Comparison of ENCODE assay signal across 20 cellular contexts in the genomic region with DNA sequence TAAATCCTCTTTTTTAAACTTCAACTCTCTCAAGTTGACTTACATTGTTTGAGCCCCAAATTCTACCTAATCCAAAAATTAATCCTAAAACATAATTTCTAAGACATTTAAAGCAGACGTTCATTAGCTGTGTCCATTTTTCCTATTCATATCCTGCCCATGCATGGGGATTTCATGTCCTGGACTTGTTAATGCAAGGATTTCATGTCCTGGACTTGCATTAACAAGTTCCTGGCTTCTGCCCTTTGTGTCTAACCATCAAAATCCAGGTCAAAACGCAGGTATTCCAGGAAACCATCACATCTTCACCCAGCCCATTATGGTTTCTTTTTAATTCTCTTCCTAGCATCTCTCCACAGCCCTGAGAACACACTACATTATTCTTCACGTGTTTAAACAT.
A peak's percentile ranks its signal among the peaks of the same experiment; 100 is the strongest.
DNase-seq lines count a peak whose midpoint lies in the region; FAIRE-seq and TF ChIP-seq lines count a peak whose summit lies in the region.
"Had no signal": no experiment of that assay in that cellular context is flagged by ENCODE, and none has a peak within 500 bp of the region (broad histone marks: within the 10 kb centered on the region; RNA-seq: fewer than 3 reads in every experiment).

No MANE protein-coding gene starts in this region.

- H3K4me3 ChIP-seq in mammary epithelial cell (replicated peaks in 1 of 3; ENCODE audit: insufficient read depth in 1 of 3, low read depth in 2 of 3, low read length in 3 of 3) (no peak overlapping the region), epithelial cell of esophagus (ENCODE audit: low read length) (no peak overlapping the region), keratinocyte (ENCODE audit: control insufficient read depth in 2 of 3, extremely low read depth in 1 of 3, insufficient read depth in 2 of 3, low read depth in 1 of 3, low read length in 3 of 3) (no peak overlapping the region)
- H3K4me3 ChIP-seq: A549, GM12878, GM23248 had no signal

- H3K4ac ChIP-seq in H9 (ENCODE audit: low read depth, low read length): no peak overlapping the region

- DNase-seq in mammary epithelial cell (peak; percentile 81), epithelial cell of esophagus (ENCODE audit: low read depth) (peak; percentile 77), keratinocyte (ENCODE audit: low read depth, low spot score) (no peak), activated T-cell treated with anti-CD3 and anti-CD28 coated beads for 4 hours (no peak), H9 (no peak)
- DNase-seq in activated CD4-positive, alpha-beta memory T cell treated with anti-CD3 and anti-CD28 coated beads, Interleukin-2, amount 10 ng/mL, durations not matched to agents 7 days and 5 days: no peak
- DNase-seq: 8988T; C1 segment of cervical spinal cord; Calu3; CD4-positive, alpha-beta memory T cell; COR-L47; DMS153; EL; GDM1; GM23248; H7 had no signal

- no peak overlapping the region for H3T11ph ChIP-seq in H9 (ENCODE audit: low read length)

- H4K20me1 ChIP-seq in mammary epithelial cell (ENCODE audit: insufficient read depth, low read length): no peaks in the 10 kb centered on the region
- H4K20me1 ChIP-seq in keratinocyte (ENCODE audit: control insufficient read depth, extremely low read depth, insufficient read depth, low read length): no peaks in the 10 kb centered on the region
- H4K20me1 ChIP-seq in H9 (ENCODE audit: control insufficient read depth, insufficient read depth, insufficient read length): no peaks in the 10 kb centered on the region

- H3K14ac ChIP-seq in H9 (ENCODE audit: insufficient read depth, low read length): no peak overlapping the region

- H4K8ac ChIP-seq in H9 (replicated peaks; ENCODE audit: insufficient read length, low read depth, low read length): no peak overlapping the region

- no peaks in the 10 kb centered on the region for H3K23me2 ChIP-seq in H9 (ENCODE audit: insufficient read length, low read depth, low read length, poor library complexity, severe bottlenecking)

- H3K9ac ChIP-seq in mammary epithelial cell (ENCODE audit: insufficient read depth, low read length): no peak overlapping the region
- H3K9ac ChIP-seq in keratinocyte (ENCODE audit: control insufficient read depth, extremely low read depth, insufficient read depth, low read length): no peak overlapping the region
- H3K9ac ChIP-seq in H9 (ENCODE audit: extremely low read depth, insufficient read length, low read length): no peak overlapping the region
- H3K9ac ChIP-seq: GM23248 had no signal

- in situ Hi-C loops in mammary epithelial cell (cut with MboI; ENCODE audit: low sequenced_read_pairs in 2 of 2): no loop called here

- H3K4me1 ChIP-seq in mammary epithelial cell (ENCODE audit: insufficient read depth, low read length): peaks cover 15% of the 10 kb centered on the region
- H3K4me1 ChIP-seq in keratinocyte (ENCODE audit: control insufficient read depth, extremely low read depth, insufficient read depth, low read length): peaks cover 10% of the 10 kb centered on the region
- H3K4me1 ChIP-seq in H9 (ENCODE audit: insufficient read depth, low read length): peaks cover 3% of the 10 kb centered on the region; the same call in 1 of the 2 replicates
- H3K4me1 ChIP-seq: A549 had no signal

- no peak overlapping the region for H3K56ac ChIP-seq in H9 (ENCODE audit: insufficient read length, low read depth, low read length)

- peak overlapping the region; percentile 56 for H3K27ac ChIP-seq in mammary epithelial cell (ENCODE audit: insufficient read depth, low read depth, low read length)
- H3K27ac ChIP-seq in keratinocyte (ENCODE audit: control insufficient read depth, insufficient read depth, low read length): no peak overlapping the region
- H3K27ac ChIP-seq in H9 (ENCODE audit: insufficient read length, low read depth, low read length): no peak overlapping the region
- H3K27ac ChIP-seq: A549, GM23248 had no signal

- no peak overlapping the region for H3K23ac ChIP-seq in H9 (ENCODE audit: insufficient read length, low read depth, low read length)

- H2BK20ac ChIP-seq in H9 (ENCODE audit: low read depth, low read length, poor library complexity, severe bottlenecking): no peak overlapping the region

- no peak for TF ChIP-seq CTCF in mammary epithelial cell (conservative IDR thresholded peaks at IDR 0.05 in 1 of 2, IDR thresholded peaks at IDR 0.05 in 1 of 2; ENCODE audit: extremely low read depth in 1 of 2, insufficient read depth in 1 of 2, low read depth in 1 of 2, low read length in 2 of 2)
- no peak for TF ChIP-seq CTCF in epithelial cell of esophagus (IDR thresholded peaks at IDR 0.05; ENCODE audit: insufficient read depth, low read depth, low read length, missing control alignments)
- TF ChIP-seq CTCF in keratinocyte (optimal IDR thresholded peaks at IDR 0.05 in 1 of 3, IDR thresholded peaks at IDR 0.05 in 1 of 3, conservative IDR thresholded peaks at IDR 0.05 in 1 of 3; ENCODE audit: extremely low read depth in 1 of 3, insufficient read depth in 2 of 3, low read length in 3 of 3): no peak
- TF ChIP-seq CTCF in H9 (conservative IDR thresholded peaks at IDR 0.05): no peak

- dilution Hi-C loops in mammary epithelial cell (cut with HindIII; ENCODE audit: low sequenced_read_pairs) (no loop called here), keratinocyte (cut with MboI; ENCODE audit: extremely low pct_ligation_motif_present, low sequenced_read_pairs) (no loop called here)

- H3K27ac Mint-ChIP-seq in H9: no peak overlapping the region
- no peak overlapping the region for H3K27ac Mint-ChIP-seq in activated CD4-positive, alpha-beta memory T cell treated with anti-CD3 and anti-CD28 coated beads, Interleukin-2, amount 10 ng/mL, durations not matched to agents 7 days and 5 days
- H3K27ac Mint-ChIP-seq: CD4-positive, alpha-beta memory T cell had no signal

- H2BK120ac ChIP-seq in H9 (ENCODE audit: low read depth, low read length, poor library complexity, severe bottlenecking): no peak overlapping the region

- peaks cover 18 to 24% of the 10 kb centered on the region in 2 experiments for H3K4me1 Mint-ChIP-seq in H9
- no peaks in the 10 kb centered on the region for H3K4me1 Mint-ChIP-seq in activated CD4-positive, alpha-beta memory T cell treated with anti-CD3 and anti-CD28 coated beads, Interleukin-2, amount 10 ng/mL, durations not matched to agents 7 days and 5 days

- H3K9me3 ChIP-seq in mammary epithelial cell (replicated peaks; ENCODE audit: insufficient read depth, low read length) (no peaks in the 10 kb centered on the region), keratinocyte (ENCODE audit: control insufficient read depth, low read depth, low read length) (no peaks in the 10 kb centered on the region), H9 (ENCODE audit: control insufficient read depth, low read depth, low read length) (no peaks in the 10 kb centered on the region)
- H3K9me3 ChIP-seq: A549 had no signal

- H2AFZ ChIP-seq in mammary epithelial cell (ENCODE audit: low read depth, low read length): peak overlapping the region; percentile 78
- H2AFZ ChIP-seq in keratinocyte (ENCODE audit: control insufficient read depth, low read length): no peak overlapping the region
- H2AFZ ChIP-seq in H9 (ENCODE audit: low read length): no peak overlapping the region
- H2AFZ ChIP-seq: GM23248 had no signal

- intact Hi-C loops in mammary epithelial cell (cut with micrococcal nuclease): no loop called here

- CTCF ChIA-PET in mammary epithelial cell (lab: Charles Lee; ENCODE audit: low non-redundant PET): no interaction called here
- CTCF ChIA-PET in activated CD4-positive, alpha-beta memory T cell treated with anti-CD3 and anti-CD28 coated beads, Interleukin-2, amount 10 ng/mL, durations not matched to agents 7 days and 5 days (lab: Charles Lee): no interaction called here

- H3K79me2 ChIP-seq in mammary epithelial cell (ENCODE audit: insufficient read depth, low read length) (no peaks in the 10 kb centered on the region), keratinocyte (ENCODE audit: control insufficient read depth, insufficient read depth, low read length) (no peaks in the 10 kb centered on the region), H9 (ENCODE audit: insufficient read depth, low read length) (no peaks in the 10 kb centered on the region)

- POLR2A ChIA-PET in activated CD4-positive, alpha-beta memory T cell treated with anti-CD3 and anti-CD28 coated beads, Interleukin-2, amount 10 ng/mL, durations not matched to agents 7 days and 5 days (lab: Charles Lee): no interaction called here

- no peaks in the 10 kb centered on the region for H3K36me3 Mint-ChIP-seq in H9 (ENCODE audit: insufficient read depth in 1 of 3, low read depth in 3 of 3)
- no peaks in the 10 kb centered on the region for H3K36me3 Mint-ChIP-seq in activated CD4-positive, alpha-beta memory T cell treated with anti-CD3 and anti-CD28 coated beads, Interleukin-2, amount 10 ng/mL, durations not matched to agents 7 days and 5 days (ENCODE audit: low read depth)

- no peaks in the 10 kb centered on the region for H3K9me3 Mint-ChIP-seq in H9
- H3K9me3 Mint-ChIP-seq in activated CD4-positive, alpha-beta memory T cell treated with anti-CD3 and anti-CD28 coated beads, Interleukin-2, amount 10 ng/mL, durations not matched to agents 7 days and 5 days: peaks cover 3% of the 10 kb centered on the region

- H3K4me2 ChIP-seq in mammary epithelial cell (ENCODE audit: insufficient read depth, low read depth, low read length) (peak overlapping the region; percentile 38), keratinocyte (ENCODE audit: control insufficient read depth, extremely low read depth, insufficient read depth, low read depth, low read length) (no peak overlapping the region), H9 (ENCODE audit: insufficient read depth, insufficient read length, low read length) (no peak overlapping the region)
- H3K4me2 ChIP-seq: A549 had no signal

- H2AK5ac ChIP-seq in H9 (ENCODE audit: insufficient read length, low read length): no peak overlapping the region

- no peak overlapping the region for H4K91ac ChIP-seq in H9 (ENCODE audit: insufficient read length, low read depth, low read length)

- no peaks in the 10 kb centered on the region for H3K9me1 ChIP-seq in keratinocyte (ENCODE audit: control insufficient read depth, extremely low read depth, insufficient read depth, low read length)

- H2BK15ac ChIP-seq in H9 (ENCODE audit: low read depth, low read length): no peak overlapping the region

- WGBS in mammary epithelial cell (ENCODE audit: low coverage, missing lambda C conversion rate): 11% methylated on average over 3 of the region's 3 CpGs
- no CpG with 5 or more reads among the region's 3 CpGs for WGBS in H9 (ENCODE audit: extremely low coverage, insufficient read length, low lambda C conversion rate)

- no TSS peak for BruUV-seq in mammary epithelial cell (replicated peaks; lab: Mats Ljungman, UMichigan)

- H3K36me3 ChIP-seq in mammary epithelial cell (ENCODE audit: insufficient read depth, low read length) (no peaks in the 10 kb centered on the region), keratinocyte (ENCODE audit: control insufficient read depth in 2 of 2, extremely low read depth in 1 of 2, insufficient read depth in 2 of 2, low read length in 2 of 2) (no peaks in the 10 kb centered on the region)

- H3K4me3 Mint-ChIP-seq in H9: no peak overlapping the region
- H3K4me3 Mint-ChIP-seq in activated CD4-positive, alpha-beta memory T cell treated with anti-CD3 and anti-CD28 coated beads, Interleukin-2, amount 10 ng/mL, durations not matched to agents 7 days and 5 days: no peak overlapping the region
- H3K4me3 Mint-ChIP-seq: CD4-positive, alpha-beta memory T cell had no signal

- no peak overlapping the region for H4K5ac ChIP-seq in H9 (ENCODE audit: insufficient read length, low read depth, low read length)

- H2BK5ac ChIP-seq in H9 (ENCODE audit: insufficient read length, low read length): no peak overlapping the region

- no peaks in the 10 kb centered on the region for H3K79me1 ChIP-seq in H9 (ENCODE audit: insufficient read depth, low read depth, low read length, poor library complexity, severe bottlenecking)

- no peaks in the 10 kb centered on the region for H3K27me3 ChIP-seq in mammary epithelial cell (ENCODE audit: insufficient read depth, low read length)
- H3K27me3 ChIP-seq in keratinocyte (ENCODE audit: control insufficient read depth, extremely low read depth, insufficient read depth, low read length): no peaks in the 10 kb centered on the region
- no peaks in the 10 kb centered on the region for H3K27me3 ChIP-seq in H9 (ENCODE audit: insufficient read depth, low read length)

- no peak overlapping the region for H2BK12ac ChIP-seq in H9 (ENCODE audit: insufficient read length, low read depth, low read length)

- no peak overlapping the region for H3K18ac ChIP-seq in H9 (ENCODE audit: insufficient read length, low read depth, low read length)

- no peaks in the 10 kb centered on the region for H3K27me3 Mint-ChIP-seq in H9 (ENCODE audit: low read depth)
- no peaks in the 10 kb centered on the region for H3K27me3 Mint-ChIP-seq in activated CD4-positive, alpha-beta memory T cell treated with anti-CD3 and anti-CD28 coated beads, Interleukin-2, amount 10 ng/mL, durations not matched to agents 7 days and 5 days

- peak; percentile 78 for FAIRE-seq in keratinocyte (lab: Jason Lieb, UNC)
- FAIRE-seq: A549, GM12878, GM19239, H1 had no signal

Comparison
In these comparisons a context has a peak if more than half of its experiments do, and no peak if none do; other contexts are left out.
1. DNase-seq: peak in mammary epithelial cell (single experiment) and epithelial cell of esophagus (single experiment); none in keratinocyte (single experiment), activated T-cell treated with anti-CD3 and anti-CD28 coated beads for 4 hours (single experiment), H9 (single experiment) and activated CD4-positive, alpha-beta memory T cell treated with anti-CD3 and anti-CD28 coated beads, Interleukin-2, amount 10 ng/mL, durations not matched to agents 7 days and 5 days (single experiment).